ENCODE assay signal across 1 cellular context in the genomic region with DNA sequence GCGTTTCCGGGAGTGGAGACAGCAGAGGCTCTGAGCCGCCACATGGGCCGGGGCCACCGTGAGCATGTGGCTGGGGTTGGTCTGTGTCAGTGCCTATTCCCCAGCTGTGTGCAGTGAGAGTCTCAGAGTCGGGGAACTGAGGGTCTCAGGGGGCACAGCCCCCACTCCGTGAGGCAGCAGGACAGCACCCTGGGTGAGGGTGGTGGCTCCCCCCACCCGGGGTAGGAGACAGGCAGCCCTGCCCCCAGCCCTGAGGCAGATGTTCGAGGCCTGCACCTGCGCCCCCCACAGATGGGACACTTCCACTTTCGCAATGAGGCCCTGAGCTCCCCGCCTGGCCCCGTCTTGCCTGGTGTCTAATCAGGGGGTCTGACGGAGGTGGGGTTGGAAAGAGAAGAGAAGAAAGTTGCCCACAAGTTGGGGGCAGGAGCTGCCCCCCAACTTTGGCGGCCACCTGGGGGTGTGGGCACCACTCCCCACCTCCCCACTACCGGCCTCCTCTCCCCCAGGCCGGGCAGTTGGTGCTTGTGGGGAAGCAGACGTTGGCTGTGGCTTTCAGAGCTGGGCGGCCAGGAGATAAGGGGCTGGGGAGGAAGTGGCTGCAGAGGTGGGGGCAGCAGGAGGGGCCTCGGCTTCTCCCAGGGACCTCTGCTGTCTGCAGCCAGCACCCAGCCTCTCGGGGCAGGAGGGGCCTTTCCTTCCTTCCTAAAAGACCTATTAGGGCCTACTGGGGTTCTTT.
A peak's percentile ranks its signal among the peaks of the same experiment; 100 is the strongest.
TF ChIP-seq lines count a peak whose summit lies in the region.

No MANE protein-coding gene starts in this region.

TF ChIP-seq in K562, 482 proteins besides CTCF, POLR2A, EP300 and RAD21 (continued from another document and continues in another):
- TF ChIP-seq, protein P1, sequence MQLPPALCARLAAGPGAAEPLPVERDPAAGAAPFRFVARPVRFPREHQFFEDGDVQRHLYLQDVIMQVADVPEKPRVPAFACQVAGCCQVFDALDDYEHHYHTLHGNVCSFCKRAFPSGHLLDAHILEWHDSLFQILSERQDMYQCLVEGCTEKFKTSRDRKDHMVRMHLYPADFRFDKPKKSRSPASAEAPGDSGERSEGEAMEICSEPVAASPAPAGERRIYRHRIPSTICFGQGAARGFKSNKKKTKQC (CRISPR knock-in tag; IDR thresholded peaks at IDR 0.05), result peak; percentile 84; the same call in 1 of the 2 replicates
- TF ChIP-seq CBX2 (IDR thresholded peaks at IDR 0.05; ENCODE audit: insufficient read depth, low read length, poor library complexity, severe bottlenecking) (no peak), NR2C2 (CRISPR knock-in tag; IDR thresholded peaks at IDR 0.05) (no peak), NR2C2 (tag; IDR thresholded peaks at IDR 0.05) (peak; percentile 69; the same call in 1 of the 2 replicates), TBL1XR1 (IDR thresholded peaks at IDR 0.05; ENCODE audit: low read length in 2 of 2) (peak; percentile 80; a peak in 3 of 4 replicates), ZNF41 (CRISPR knock-in tag; conservative IDR thresholded peaks at IDR 0.05) (0 out of 2 replicates have a peak, but pooled peaks have one; percentile 8), CXXC5 (CRISPR knock-in tag; IDR thresholded peaks at IDR 0.05) (peak; percentile 84), TOE1 (IDR thresholded peaks at IDR 0.05; ENCODE audit: borderline replicate concordance) (peak; percentile 73), TOE1 (CRISPR knock-in tag; IDR thresholded peaks at IDR 0.05; ENCODE audit: borderline replicate concordance, low read depth) (no peak), GATAD2A (IDR thresholded peaks at IDR 0.05) (peak; percentile 96), HDAC3 (IDR thresholded peaks at IDR 0.05; ENCODE audit: borderline replicate concordance, partially characterized antibody) (peak; percentile 93), EWSR1 (IDR thresholded peaks at IDR 0.05; ENCODE audit: borderline replicate concordance, low read depth, partially characterized antibody) (no peak), KLF6 (CRISPR knock-in tag; IDR thresholded peaks at IDR 0.05; ENCODE audit: borderline replicate concordance) (no peak), ZFX (CRISPR knock-in tag; IDR thresholded peaks at IDR 0.05) (0 out of 2 replicates have a peak, but pooled peaks have one; percentile 32), KDM2B (CRISPR knock-in tag; IDR thresholded peaks at IDR 0.05) (no peak), SRSF3 (IDR thresholded peaks at IDR 0.05; ENCODE audit: insufficient read depth, low read length) (no peak), ZNF717 (CRISPR knock-in tag; IDR thresholded peaks at IDR 0.05) (peak; percentile 44; the same call in 1 of the 2 replicates), DNMT1 (IDR thresholded peaks at IDR 0.05) (no peak), YY1 (IDR thresholded peaks at IDR 0.05; ENCODE audit: borderline replicate concordance in 1 of 3, control insufficient read depth in 1 of 3, extremely low read depth in 1 of 3, insufficient read depth in 3 of 3, insufficient read length in 1 of 3, insufficient replicate concordance in 2 of 3, low read depth in 1 of 3, low read length in 2 of 3) (peak in 2 of 3 experiments; percentile 51 to 60), CTBP1 (IDR thresholded peaks at IDR 0.05; ENCODE audit: borderline replicate concordance) (peak; percentile 70; the same call in 1 of the 2 replicates), SREBF2 (CRISPR knock-in tag; IDR thresholded peaks at IDR 0.05) (no peak), IFI16 (CRISPR knock-in tag; IDR thresholded peaks at IDR 0.05) (0 out of 2 replicates have a peak, but pooled peaks have one; percentile 29)
- TF ChIP-seq, protein P2, sequence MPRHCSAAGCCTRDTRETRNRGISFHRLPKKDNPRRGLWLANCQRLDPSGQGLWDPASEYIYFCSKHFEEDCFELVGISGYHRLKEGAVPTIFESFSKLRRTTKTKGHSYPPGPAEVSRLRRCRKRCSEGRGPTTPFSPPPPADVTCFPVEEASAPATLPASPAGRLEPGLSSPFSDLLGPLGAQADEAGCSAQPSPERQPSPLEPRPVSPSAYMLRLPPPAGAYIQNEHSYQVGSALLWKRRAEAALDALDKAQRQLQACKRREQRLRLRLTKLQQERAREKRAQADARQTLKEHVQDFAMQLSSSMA (CRISPR knock-in tag; IDR thresholded peaks at IDR 0.05), result 0 out of 2 replicates have a peak, but pooled peaks have one; percentile 28
- TF ChIP-seq, protein P3, sequence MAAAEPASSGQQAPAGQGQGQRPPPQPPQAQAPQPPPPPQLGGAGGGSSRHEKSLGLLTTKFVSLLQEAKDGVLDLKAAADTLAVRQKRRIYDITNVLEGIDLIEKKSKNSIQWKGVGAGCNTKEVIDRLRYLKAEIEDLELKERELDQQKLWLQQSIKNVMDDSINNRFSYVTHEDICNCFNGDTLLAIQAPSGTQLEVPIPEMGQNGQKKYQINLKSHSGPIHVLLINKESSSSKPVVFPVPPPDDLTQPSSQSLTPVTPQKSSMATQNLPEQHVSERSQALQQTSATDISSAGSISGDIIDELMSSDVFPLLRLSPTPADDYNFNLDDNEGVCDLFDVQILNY (CRISPR knock-in tag; IDR thresholded peaks at IDR 0.05), result no peak
- TF ChIP-seq, protein P4, sequence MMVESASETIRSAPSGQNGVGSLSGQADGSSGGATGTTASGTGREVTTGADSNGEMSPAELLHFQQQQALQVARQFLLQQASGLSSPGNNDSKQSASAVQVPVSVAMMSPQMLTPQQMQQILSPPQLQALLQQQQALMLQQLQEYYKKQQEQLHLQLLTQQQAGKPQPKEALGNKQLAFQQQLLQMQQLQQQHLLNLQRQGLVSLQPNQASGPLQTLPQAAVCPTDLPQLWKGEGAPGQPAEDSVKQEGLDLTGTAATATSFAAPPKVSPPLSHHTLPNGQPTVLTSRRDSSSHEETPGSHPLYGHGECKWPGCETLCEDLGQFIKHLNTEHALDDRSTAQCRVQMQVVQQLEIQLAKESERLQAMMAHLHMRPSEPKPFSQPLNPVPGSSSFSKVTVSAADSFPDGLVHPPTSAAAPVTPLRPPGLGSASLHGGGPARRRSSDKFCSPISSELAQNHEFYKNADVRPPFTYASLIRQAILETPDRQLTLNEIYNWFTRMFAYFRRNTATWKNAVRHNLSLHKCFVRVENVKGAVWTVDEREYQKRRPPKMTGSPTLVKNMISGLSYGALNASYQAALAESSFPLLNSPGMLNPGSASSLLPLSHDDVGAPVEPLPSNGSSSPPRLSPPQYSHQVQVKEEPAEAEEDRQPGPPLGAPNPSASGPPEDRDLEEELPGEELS (CRISPR knock-in tag; IDR thresholded peaks at IDR 0.05; ENCODE audit: borderline replicate concordance), result peak; percentile 92; the same call in 1 of the 2 replicates
- TF ChIP-seq, protein P5, sequence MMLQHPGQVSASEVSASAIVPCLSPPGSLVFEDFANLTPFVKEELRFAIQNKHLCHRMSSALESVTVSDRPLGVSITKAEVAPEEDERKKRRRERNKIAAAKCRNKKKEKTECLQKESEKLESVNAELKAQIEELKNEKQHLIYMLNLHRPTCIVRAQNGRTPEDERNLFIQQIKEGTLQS (IDR thresholded peaks at IDR 0.05), result peak; percentile 28; the same call in 1 of the 2 replicates
- TF ChIP-seq, protein P5 (CRISPR knock-in tag; conservative IDR thresholded peaks at IDR 0.05), result no peak
- TF ChIP-seq, protein P6, sequence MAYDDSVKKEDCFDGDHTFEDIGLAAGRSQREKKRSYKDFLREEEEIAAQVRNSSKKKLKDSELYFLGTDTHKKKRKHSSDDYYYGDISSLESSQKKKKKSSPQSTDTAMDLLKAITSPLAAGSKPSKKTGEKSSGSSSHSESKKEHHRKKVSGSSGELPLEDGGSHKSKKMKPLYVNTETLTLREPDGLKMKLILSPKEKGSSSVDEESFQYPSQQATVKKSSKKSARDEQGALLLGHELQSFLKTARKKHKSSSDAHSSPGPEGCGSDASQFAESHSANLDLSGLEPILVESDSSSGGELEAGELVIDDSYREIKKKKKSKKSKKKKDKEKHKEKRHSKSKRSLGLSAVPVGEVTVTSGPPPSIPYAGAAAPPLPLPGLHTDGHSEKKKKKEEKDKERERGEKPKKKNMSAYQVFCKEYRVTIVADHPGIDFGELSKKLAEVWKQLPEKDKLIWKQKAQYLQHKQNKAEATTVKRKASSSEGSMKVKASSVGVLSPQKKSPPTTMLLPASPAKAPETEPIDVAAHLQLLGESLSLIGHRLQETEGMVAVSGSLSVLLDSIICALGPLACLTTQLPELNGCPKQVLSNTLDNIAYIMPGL (CRISPR knock-in tag; IDR thresholded peaks at IDR 0.05), result no peak
- TF ChIP-seq, protein P7, sequence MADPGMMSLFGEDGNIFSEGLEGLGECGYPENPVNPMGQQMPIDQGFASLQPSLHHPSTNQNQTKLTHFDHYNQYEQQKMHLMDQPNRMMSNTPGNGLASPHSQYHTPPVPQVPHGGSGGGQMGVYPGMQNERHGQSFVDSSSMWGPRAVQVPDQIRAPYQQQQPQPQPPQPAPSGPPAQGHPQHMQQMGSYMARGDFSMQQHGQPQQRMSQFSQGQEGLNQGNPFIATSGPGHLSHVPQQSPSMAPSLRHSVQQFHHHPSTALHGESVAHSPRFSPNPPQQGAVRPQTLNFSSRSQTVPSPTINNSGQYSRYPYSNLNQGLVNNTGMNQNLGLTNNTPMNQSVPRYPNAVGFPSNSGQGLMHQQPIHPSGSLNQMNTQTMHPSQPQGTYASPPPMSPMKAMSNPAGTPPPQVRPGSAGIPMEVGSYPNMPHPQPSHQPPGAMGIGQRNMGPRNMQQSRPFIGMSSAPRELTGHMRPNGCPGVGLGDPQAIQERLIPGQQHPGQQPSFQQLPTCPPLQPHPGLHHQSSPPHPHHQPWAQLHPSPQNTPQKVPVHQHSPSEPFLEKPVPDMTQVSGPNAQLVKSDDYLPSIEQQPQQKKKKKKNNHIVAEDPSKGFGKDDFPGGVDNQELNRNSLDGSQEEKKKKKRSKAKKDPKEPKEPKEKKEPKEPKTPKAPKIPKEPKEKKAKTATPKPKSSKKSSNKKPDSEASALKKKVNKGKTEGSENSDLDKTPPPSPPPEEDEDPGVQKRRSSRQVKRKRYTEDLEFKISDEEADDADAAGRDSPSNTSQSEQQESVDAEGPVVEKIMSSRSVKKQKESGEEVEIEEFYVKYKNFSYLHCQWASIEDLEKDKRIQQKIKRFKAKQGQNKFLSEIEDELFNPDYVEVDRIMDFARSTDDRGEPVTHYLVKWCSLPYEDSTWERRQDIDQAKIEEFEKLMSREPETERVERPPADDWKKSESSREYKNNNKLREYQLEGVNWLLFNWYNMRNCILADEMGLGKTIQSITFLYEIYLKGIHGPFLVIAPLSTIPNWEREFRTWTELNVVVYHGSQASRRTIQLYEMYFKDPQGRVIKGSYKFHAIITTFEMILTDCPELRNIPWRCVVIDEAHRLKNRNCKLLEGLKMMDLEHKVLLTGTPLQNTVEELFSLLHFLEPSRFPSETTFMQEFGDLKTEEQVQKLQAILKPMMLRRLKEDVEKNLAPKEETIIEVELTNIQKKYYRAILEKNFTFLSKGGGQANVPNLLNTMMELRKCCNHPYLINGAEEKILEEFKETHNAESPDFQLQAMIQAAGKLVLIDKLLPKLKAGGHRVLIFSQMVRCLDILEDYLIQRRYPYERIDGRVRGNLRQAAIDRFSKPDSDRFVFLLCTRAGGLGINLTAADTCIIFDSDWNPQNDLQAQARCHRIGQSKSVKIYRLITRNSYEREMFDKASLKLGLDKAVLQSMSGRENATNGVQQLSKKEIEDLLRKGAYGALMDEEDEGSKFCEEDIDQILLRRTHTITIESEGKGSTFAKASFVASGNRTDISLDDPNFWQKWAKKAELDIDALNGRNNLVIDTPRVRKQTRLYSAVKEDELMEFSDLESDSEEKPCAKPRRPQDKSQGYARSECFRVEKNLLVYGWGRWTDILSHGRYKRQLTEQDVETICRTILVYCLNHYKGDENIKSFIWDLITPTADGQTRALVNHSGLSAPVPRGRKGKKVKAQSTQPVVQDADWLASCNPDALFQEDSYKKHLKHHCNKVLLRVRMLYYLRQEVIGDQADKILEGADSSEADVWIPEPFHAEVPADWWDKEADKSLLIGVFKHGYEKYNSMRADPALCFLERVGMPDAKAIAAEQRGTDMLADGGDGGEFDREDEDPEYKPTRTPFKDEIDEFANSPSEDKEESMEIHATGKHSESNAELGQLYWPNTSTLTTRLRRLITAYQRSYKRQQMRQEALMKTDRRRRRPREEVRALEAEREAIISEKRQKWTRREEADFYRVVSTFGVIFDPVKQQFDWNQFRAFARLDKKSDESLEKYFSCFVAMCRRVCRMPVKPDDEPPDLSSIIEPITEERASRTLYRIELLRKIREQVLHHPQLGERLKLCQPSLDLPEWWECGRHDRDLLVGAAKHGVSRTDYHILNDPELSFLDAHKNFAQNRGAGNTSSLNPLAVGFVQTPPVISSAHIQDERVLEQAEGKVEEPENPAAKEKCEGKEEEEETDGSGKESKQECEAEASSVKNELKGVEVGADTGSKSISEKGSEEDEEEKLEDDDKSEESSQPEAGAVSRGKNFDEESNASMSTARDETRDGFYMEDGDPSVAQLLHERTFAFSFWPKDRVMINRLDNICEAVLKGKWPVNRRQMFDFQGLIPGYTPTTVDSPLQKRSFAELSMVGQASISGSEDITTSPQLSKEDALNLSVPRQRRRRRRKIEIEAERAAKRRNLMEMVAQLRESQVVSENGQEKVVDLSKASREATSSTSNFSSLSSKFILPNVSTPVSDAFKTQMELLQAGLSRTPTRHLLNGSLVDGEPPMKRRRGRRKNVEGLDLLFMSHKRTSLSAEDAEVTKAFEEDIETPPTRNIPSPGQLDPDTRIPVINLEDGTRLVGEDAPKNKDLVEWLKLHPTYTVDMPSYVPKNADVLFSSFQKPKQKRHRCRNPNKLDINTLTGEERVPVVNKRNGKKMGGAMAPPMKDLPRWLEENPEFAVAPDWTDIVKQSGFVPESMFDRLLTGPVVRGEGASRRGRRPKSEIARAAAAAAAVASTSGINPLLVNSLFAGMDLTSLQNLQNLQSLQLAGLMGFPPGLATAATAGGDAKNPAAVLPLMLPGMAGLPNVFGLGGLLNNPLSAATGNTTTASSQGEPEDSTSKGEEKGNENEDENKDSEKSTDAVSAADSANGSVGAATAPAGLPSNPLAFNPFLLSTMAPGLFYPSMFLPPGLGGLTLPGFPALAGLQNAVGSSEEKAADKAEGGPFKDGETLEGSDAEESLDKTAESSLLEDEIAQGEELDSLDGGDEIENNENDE (IDR thresholded peaks at IDR 0.05; ENCODE audit: low read depth, low read length), result no peak
- TF ChIP-seq, protein P8, sequence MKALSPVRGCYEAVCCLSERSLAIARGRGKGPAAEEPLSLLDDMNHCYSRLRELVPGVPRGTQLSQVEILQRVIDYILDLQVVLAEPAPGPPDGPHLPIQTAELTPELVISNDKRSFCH (CRISPR knock-in tag; IDR thresholded peaks at IDR 0.05), result no peak
- TF ChIP-seq, protein P8 (tag; IDR thresholded peaks at IDR 0.05), result peak; percentile 92
- TF ChIP-seq, protein P9, sequence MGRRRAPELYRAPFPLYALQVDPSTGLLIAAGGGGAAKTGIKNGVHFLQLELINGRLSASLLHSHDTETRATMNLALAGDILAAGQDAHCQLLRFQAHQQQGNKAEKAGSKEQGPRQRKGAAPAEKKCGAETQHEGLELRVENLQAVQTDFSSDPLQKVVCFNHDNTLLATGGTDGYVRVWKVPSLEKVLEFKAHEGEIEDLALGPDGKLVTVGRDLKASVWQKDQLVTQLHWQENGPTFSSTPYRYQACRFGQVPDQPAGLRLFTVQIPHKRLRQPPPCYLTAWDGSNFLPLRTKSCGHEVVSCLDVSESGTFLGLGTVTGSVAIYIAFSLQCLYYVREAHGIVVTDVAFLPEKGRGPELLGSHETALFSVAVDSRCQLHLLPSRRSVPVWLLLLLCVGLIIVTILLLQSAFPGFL (CRISPR knock-in tag; IDR thresholded peaks at IDR 0.05), result no peak
